12 cellular contexts compared by ENCODE assay signal in the genomic region with DNA sequence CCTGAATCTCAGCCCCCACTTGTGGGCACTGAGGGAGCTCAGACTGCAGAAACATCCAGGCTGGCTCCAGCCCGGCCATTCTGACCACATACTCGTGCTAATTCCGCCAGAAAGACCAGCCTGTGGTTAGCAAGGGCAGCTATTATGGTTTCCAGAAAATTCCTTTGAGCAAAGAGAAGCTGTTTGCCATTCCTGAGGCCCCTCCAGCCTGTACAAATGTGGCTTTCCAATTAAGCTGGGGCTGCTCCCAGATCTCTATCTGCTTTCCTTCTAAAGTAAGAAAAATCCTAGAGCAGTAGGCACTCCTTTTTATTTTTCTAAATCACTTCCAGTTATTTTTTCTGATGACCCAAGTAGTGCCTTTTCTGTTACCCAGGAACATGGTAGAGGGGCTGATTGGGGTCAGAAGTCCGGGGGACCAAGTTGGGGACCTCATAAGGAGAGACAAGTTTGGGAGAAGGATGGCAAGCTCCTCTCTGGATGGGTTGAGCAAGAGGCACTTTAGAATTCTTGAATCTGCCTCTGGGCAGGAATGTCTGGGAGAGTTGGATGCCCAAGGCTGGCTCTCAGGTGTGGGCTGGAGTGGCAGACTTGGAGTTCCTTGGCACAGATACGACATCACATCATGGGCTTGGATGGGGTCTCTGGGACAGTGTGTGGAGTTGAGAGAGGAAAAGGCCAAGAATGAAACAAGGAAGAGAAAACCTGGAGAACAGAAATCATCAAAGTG.
DNase-seq lines count a peak whose midpoint lies in the region; ATAC-seq and TF ChIP-seq lines count a peak whose summit lies in the region.
"Had no signal": no experiment of that assay in that cellular context is flagged by ENCODE, and none has a peak within 500 bp of the region (broad histone marks: within the 10 kb centered on the region; RNA-seq: fewer than 3 reads in every experiment).

No MANE protein-coding gene starts in this region.

- intact Hi-C loops in CD8-positive, alpha-beta T cell (cut with DNase I, micrococcal nuclease) = no loop called here
- intact Hi-C loops in ovary (cut with DNase I) = loop anchor here in 1 of 4 donors (10.0 kb wide), 1 partner anchor 280 kb away; no protein-coding TSS in a partner anchor

- H3K9me3 Mint-ChIP-seq in CD8-positive, alpha-beta T cell = peaks cover 3% of the 10 kb centered on the region
- H3K9me3 Mint-ChIP-seq in endothelial cell (ENCODE audit: unreplicated experiment) (no peaks in the 10 kb centered on the region), osteocyte (ENCODE audit: unreplicated experiment) (peaks cover 8% of the 10 kb centered on the region)

- ATAC-seq in CD8-positive, alpha-beta T cell = no peak
- ATAC-seq in GM21717 (IDR thresholded peaks at IDR 0.05; ENCODE audit: unreplicated experiment) = no peak

- 52 to 72% (median 61%) methylated on average over 5 of the region's 5 CpGs for WGBS in ovary, 3 donors

- TF ChIP-seq EP300 in ovary (IDR thresholded peaks at IDR 0.05) = no peak

- POLR2A ChIA-PET in CD8-positive, alpha-beta T cell (lab: Charles Lee) = interaction anchor here (3.4 kb wide), 1 partner anchor 83 kb away, joined by 15 read pairs; a partner anchor contains a TSS

- H3K4me1 ChIP-seq in CD8-positive, alpha-beta T cell (ENCODE audit: insufficient read depth, low read length) = peaks cover 91% of the 10 kb centered on the region
- no peaks in the 10 kb centered on the region for H3K4me1 ChIP-seq in ovary (ENCODE audit: insufficient read depth)

- H3K36me3 Mint-ChIP-seq in CD8-positive, alpha-beta T cell = no peaks in the 10 kb centered on the region
- peaks cover 8% of the 10 kb centered on the region for H3K36me3 Mint-ChIP-seq in endothelial cell (ENCODE audit: low read depth, unreplicated experiment)
- peaks cover 2% of the 10 kb centered on the region for H3K36me3 Mint-ChIP-seq in osteocyte (ENCODE audit: unreplicated experiment)

- H3K36me3 ChIP-seq in CD8-positive, alpha-beta T cell (ENCODE audit: insufficient read depth, low read length) = no peaks in the 10 kb centered on the region
- no peaks in the 10 kb centered on the region for H3K36me3 ChIP-seq in ovary

- H3K4me3 ChIP-seq in CD8-positive, alpha-beta T cell (ENCODE audit: low read depth, low read length) = no peak overlapping the region
- no peak overlapping the region for H3K4me3 ChIP-seq in ovary

- H3K27me3 ChIP-seq in CD8-positive, alpha-beta T cell (ENCODE audit: insufficient read depth, low read length) = no peaks in the 10 kb centered on the region
- no peaks in the 10 kb centered on the region for H3K27me3 ChIP-seq in ovary

- H3K4me3 Mint-ChIP-seq in CD8-positive, alpha-beta T cell = no peak overlapping the region
- H3K4me3 Mint-ChIP-seq in endothelial cell (ENCODE audit: unreplicated experiment) (peak overlapping the region; percentile 1), osteocyte (ENCODE audit: unreplicated experiment) (no peak overlapping the region)

- no peaks in the 10 kb centered on the region for H3K9me3 ChIP-seq in CD8-positive, alpha-beta T cell (ENCODE audit: low read length)
- peaks cover 0 to 8% of the 10 kb centered on the region in 2 donors for H3K9me3 ChIP-seq in ovary

- peaks cover 81% of the 10 kb centered on the region for H3K4me1 Mint-ChIP-seq in CD8-positive, alpha-beta T cell (ENCODE audit: low read depth)
- H3K4me1 Mint-ChIP-seq in endothelial cell (ENCODE audit: unreplicated experiment) = no peaks in the 10 kb centered on the region
- H3K4me1 Mint-ChIP-seq in osteocyte (ENCODE audit: unreplicated experiment) = peaks cover 12% of the 10 kb centered on the region

- CTCF ChIA-PET in CD8-positive, alpha-beta T cell (lab: Charles Lee) = interaction anchor here (1.1 kb wide), 1 partner anchor 13 kb away, joined by 3 read pairs; no protein-coding TSS in a partner anchor

- H3K27ac Mint-ChIP-seq in CD8-positive, alpha-beta T cell = peak overlapping the region; percentile 32
- H3K27ac Mint-ChIP-seq in endothelial cell (ENCODE audit: unreplicated experiment) (no peak overlapping the region), osteocyte (ENCODE audit: unreplicated experiment) (peak overlapping the region; percentile 42)

- H3K27ac ChIP-seq in CD8-positive, alpha-beta T cell (ENCODE audit: low read depth, low read length) = no peak overlapping the region
- H3K27ac ChIP-seq in ovary = no peak overlapping the region

- TF ChIP-seq CTCF in CD8-positive, alpha-beta T cell (IDR thresholded peaks at IDR 0.05) = no peak
- TF ChIP-seq CTCF in endothelial cell (IDR thresholded peaks at IDR 0.05; ENCODE audit: unreplicated experiment) (no peak), osteocyte (IDR thresholded peaks at IDR 0.05) (no peak), ovary (IDR thresholded peaks at IDR 0.05) (no peak)

- H3K27me3 Mint-ChIP-seq in CD8-positive, alpha-beta T cell (ENCODE audit: low read depth) = no peaks in the 10 kb centered on the region
- H3K27me3 Mint-ChIP-seq in endothelial cell (ENCODE audit: unreplicated experiment) = peaks cover 4% of the 10 kb centered on the region
- peaks cover 27% of the 10 kb centered on the region for H3K27me3 Mint-ChIP-seq in osteocyte (ENCODE audit: unreplicated experiment)

- no peak for TF ChIP-seq POLR2A in ovary (IDR thresholded peaks at IDR 0.05)

- no peak for DNase-seq in CD8-positive, alpha-beta T cell
- DNase-seq in MV-4-11 (lab: John Stamatoyannopoulos, UW) (peak; percentile 29), endothelial cell (ENCODE audit: low spot score) (no peak), osteocyte (ENCODE audit: extremely low spot score, unreplicated experiment) (no peak), ovary (no peak), NCI-H526 (lab: John Stamatoyannopoulos, UW) (no peak), occipital lobe (lab: John Stamatoyannopoulos, UW) (no peak)
- DNase-seq: activated CD4-positive, CD25-positive, alpha-beta regulatory T cell; NCI-H446; SHP77; stimulated activated naive CD4-positive, alpha-beta T cell treated with Interleukin-2 at 50 U/mL for 16 hours had no signal
